ENCODE assay signal across 21 cellular contexts in the genomic region with DNA sequence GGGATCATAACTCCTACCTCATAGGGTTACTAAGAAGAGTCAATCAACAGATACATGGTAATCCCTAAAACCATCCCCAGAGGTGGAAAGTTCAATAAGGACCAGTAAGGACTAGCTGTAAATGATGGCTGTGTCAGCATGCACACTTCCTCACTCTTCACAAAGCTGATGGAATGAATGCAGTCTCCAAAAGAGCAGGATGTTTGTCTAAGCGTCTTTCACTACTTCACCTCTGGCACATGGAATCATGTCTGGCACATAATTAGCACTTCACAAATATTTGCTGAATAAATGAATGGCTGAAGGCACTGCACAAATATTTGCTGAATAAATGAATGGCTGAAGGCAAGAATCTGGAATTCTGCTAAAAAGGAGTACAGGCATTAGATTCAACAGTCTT.
DNase-seq lines count a peak whose midpoint lies in the region; ATAC-seq and TF ChIP-seq lines count a peak whose summit lies in the region.
"Had no signal": no experiment of that assay in that cellular context is flagged by ENCODE, and none has a peak within 500 bp of the region (broad histone marks: within the 10 kb centered on the region; RNA-seq: fewer than 3 reads in every experiment).

No MANE protein-coding gene starts in this region.

- H2AFZ ChIP-seq in KMS-11 (ENCODE audit: low read depth), result no peak overlapping the region

- no peaks in the 10 kb centered on the region for H3K79me2 ChIP-seq in KMS-11 (ENCODE audit: insufficient read depth, low read depth)

- intact Hi-C loops in left cardiac atrium (cut with DNase I), result no loop called here

- TF ChIP-seq CTCF in KMS-11 (conservative IDR thresholded peaks at IDR 0.05; ENCODE audit: low read depth, low read length) (no peak), suprapubic skin (IDR thresholded peaks at IDR 0.05) (no peak), tibial nerve (IDR thresholded peaks at IDR 0.05) (no peak)

- peaks cover 38% of the 10 kb centered on the region for H3K4me1 Mint-ChIP-seq in activated T-cell treated with anti-CD3 and anti-CD28 coated beads, Interleukin-2, amount 50 U/mL, for 24 hours (ENCODE audit: low read depth)

- no peak overlapping the region for H3K9ac ChIP-seq in KMS-11

- no peaks in the 10 kb centered on the region for H3K9me3 Mint-ChIP-seq in activated T-cell treated with anti-CD3 and anti-CD28 coated beads, Interleukin-2, amount 50 U/mL, for 24 hours
- H3K9me3 Mint-ChIP-seq: IgD-negative memory B cell, nephron progenitor cell had no signal

- TF ChIP-seq EP300 in suprapubic skin (IDR thresholded peaks at IDR 0.05) (no peak), tibial nerve (IDR thresholded peaks at IDR 0.05) (no peak)

- peaks cover 62% of the 10 kb centered on the region for H3K4me1 ChIP-seq in KMS-11 (ENCODE audit: low read depth, poor library complexity, severe bottlenecking)
- H3K4me1 ChIP-seq in suprapubic skin, result peaks cover 18% of the 10 kb centered on the region
- H3K4me1 ChIP-seq in tibial nerve, result no peaks in the 10 kb centered on the region
- H3K4me1 ChIP-seq: vagina had no signal

- H3K36me3 ChIP-seq in KMS-11 (ENCODE audit: insufficient read depth), result no peaks in the 10 kb centered on the region
- H3K36me3 ChIP-seq in suprapubic skin, result peaks cover 12% of the 10 kb centered on the region
- peaks cover 0 to 38% (median 3%) of the 10 kb centered on the region in 3 donors for H3K36me3 ChIP-seq in tibial nerve
- H3K36me3 ChIP-seq: SJSA1, vagina had no signal

- TF ChIP-seq POLR2A in suprapubic skin (IDR thresholded peaks at IDR 0.05) (no peak), tibial nerve (IDR thresholded peaks at IDR 0.05) (no peak)

- peak overlapping the region; percentile 99; the same call in 1 of the 2 replicates for H3K4me2 ChIP-seq in KMS-11

- H3K4me3 ChIP-seq in KMS-11 (IDR thresholded peaks at IDR 0.05; ENCODE audit: insufficient read depth, low read depth, low read length) (no peak overlapping the region), suprapubic skin (no peak overlapping the region), tibial nerve (no peak overlapping the region)
- H3K4me3 ChIP-seq: SJSA1, vagina had no signal

- H3K27ac ChIP-seq in KMS-11 (peak overlapping the region; percentile 98; the same call in 1 of the 2 replicates), epithelial cell of prostate (peak overlapping the region; percentile 89), suprapubic skin (peak overlapping the region; percentile 31), tibial nerve (no peak overlapping the region)
- H3K27ac ChIP-seq: SJSA1, vagina had no signal

- no peak for ATAC-seq in left cardiac atrium

- H3K27me3 ChIP-seq in KMS-11 (ENCODE audit: insufficient read depth, low read depth) (no peaks in the 10 kb centered on the region), suprapubic skin (no peaks in the 10 kb centered on the region), tibial nerve (no peaks in the 10 kb centered on the region)
- H3K27me3 ChIP-seq: SJSA1, vagina had no signal

- no peaks in the 10 kb centered on the region for H3K27me3 Mint-ChIP-seq in activated T-cell treated with anti-CD3 and anti-CD28 coated beads, Interleukin-2, amount 50 U/mL, for 24 hours
- H3K27me3 Mint-ChIP-seq: IgD-negative memory B cell had no signal

- 71% methylated on average over 1 of the region's 1 CpG for WGBS in suprapubic skin
- WGBS in tibial nerve, 2 donors, result 94 to 95% methylated on average over 1 of the region's 1 CpG

- H3K36me3 Mint-ChIP-seq in activated T-cell treated with anti-CD3 and anti-CD28 coated beads, Interleukin-2, amount 50 U/mL, for 24 hours (ENCODE audit: low read depth), result peaks cover 36% of the 10 kb centered on the region

- no peaks in the 10 kb centered on the region for H4K20me1 ChIP-seq in KMS-11 (ENCODE audit: insufficient read depth)

- peak overlapping the region; percentile 45 for H3K27ac Mint-ChIP-seq in activated T-cell treated with anti-CD3 and anti-CD28 coated beads, Interleukin-2, amount 50 U/mL, for 24 hours
- H3K27ac Mint-ChIP-seq: IgD-negative memory B cell, nephron progenitor cell had no signal

- no peak overlapping the region for H3K4me3 Mint-ChIP-seq in activated T-cell treated with anti-CD3 and anti-CD28 coated beads, Interleukin-2, amount 50 U/mL, for 24 hours
- H3K4me3 Mint-ChIP-seq: IgD-negative memory B cell, nephron progenitor cell had no signal

- H3K9me3 ChIP-seq in suprapubic skin (no peaks in the 10 kb centered on the region), tibial nerve (no peaks in the 10 kb centered on the region)
- H3K9me3 ChIP-seq: SJSA1, vagina had no signal

- DNase-seq in activated T-cell treated with anti-CD3 and anti-CD28 coated beads, Interleukin-2, amount 50 U/mL, for 24 hours, result no peak
- DNase-seq in activated T-cell treated with anti-CD3 and anti-CD28 coated beads for 4 hours, result no peak
- no peak for DNase-seq in epithelial cell of prostate (ENCODE audit: low read depth, low spot score)
- no peak for DNase-seq in suprapubic skin (ENCODE audit: low spot score in 2 of 2)
- no peak for DNase-seq in glomerular visceral epithelial cell (ENCODE audit: extremely low spot score)
- DNase-seq in tibial nerve (ENCODE audit: low spot score in 2 of 2), result no peak
- DNase-seq in left cardiac atrium, result no peak
- DNase-seq: activated CD8-positive, alpha-beta memory T cell treated with anti-CD3 and anti-CD28 coated beads for 24 hours; caudate nucleus; DND-41; foreskin melanocyte; MV-4-11; NCI-H1694 treated with DMSO at 0.1 percent for 48 hours; NCI-H446 treated with DMSO at 0.1 percent for 48 hours; nephron progenitor cell; OCI-M1; stimulated activated CD4-positive, alpha-beta T cell treated with anti-CD3 and anti-CD28 coated beads, Interleukin-4, amount 100 ng/mL, for 24 hours had no signal

Comparison
In these comparisons a context has a peak if more than half of its experiments do, and no peak if none do; other contexts are left out.
1. H3K27ac ChIP-seq: peak in KMS-11 (single experiment), epithelial cell of prostate (single experiment) and suprapubic skin (single experiment); none in tibial nerve (0 of 4).